Comparison of ENCODE assay signal across 1 cellular context in genomic region chr18:773980-774624, GRCh38.
TF ChIP-seq lines count a peak whose summit lies in the region.

No MANE protein-coding gene starts in this region.

TF ChIP-seq in SK-N-SH, 30 proteins besides CTCF, POLR2A, EP300 and RAD21 (continued from another document):
- TF ChIP-seq, protein P1, sequence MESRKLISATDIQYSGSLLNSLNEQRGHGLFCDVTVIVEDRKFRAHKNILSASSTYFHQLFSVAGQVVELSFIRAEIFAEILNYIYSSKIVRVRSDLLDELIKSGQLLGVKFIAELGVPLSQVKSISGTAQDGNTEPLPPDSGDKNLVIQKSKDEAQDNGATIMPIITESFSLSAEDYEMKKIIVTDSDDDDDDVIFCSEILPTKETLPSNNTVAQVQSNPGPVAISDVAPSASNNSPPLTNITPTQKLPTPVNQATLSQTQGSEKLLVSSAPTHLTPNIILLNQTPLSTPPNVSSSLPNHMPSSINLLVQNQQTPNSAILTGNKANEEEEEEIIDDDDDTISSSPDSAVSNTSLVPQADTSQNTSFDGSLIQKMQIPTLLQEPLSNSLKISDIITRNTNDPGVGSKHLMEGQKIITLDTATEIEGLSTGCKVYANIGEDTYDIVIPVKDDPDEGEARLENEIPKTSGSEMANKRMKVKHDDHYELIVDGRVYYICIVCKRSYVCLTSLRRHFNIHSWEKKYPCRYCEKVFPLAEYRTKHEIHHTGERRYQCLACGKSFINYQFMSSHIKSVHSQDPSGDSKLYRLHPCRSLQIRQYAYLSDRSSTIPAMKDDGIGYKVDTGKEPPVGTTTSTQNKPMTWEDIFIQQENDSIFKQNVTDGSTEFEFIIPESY (IDR thresholded peaks at IDR 0.05; ENCODE audit: borderline replicate concordance, low read depth), result no peak
- TF ChIP-seq NFIC (IDR thresholded peaks at IDR 0.05; ENCODE audit: borderline replicate concordance) (no peak), YY1 (IDR thresholded peaks at IDR 0.05; ENCODE audit: low read depth) (no peak), NRF1 (IDR thresholded peaks at IDR 0.05; ENCODE audit: low read depth, low read length) (no peak), MEF2A (IDR thresholded peaks at IDR 0.05; ENCODE audit: borderline replicate concordance, low read depth) (no peak), TAF1 (IDR thresholded peaks at IDR 0.05; ENCODE audit: borderline replicate concordance, low read depth, low read length) (no peak), RFX5 (IDR thresholded peaks at IDR 0.05; ENCODE audit: low read length) (no peak), CHD2 (IDR thresholded peaks at IDR 0.05; ENCODE audit: low read length, partially characterized antibody) (no peak), JUND (IDR thresholded peaks at IDR 0.05) (no peak), FOSL2 (IDR thresholded peaks at IDR 0.05; ENCODE audit: borderline replicate concordance, low read depth) (no peak), SIN3A (IDR thresholded peaks at IDR 0.05; ENCODE audit: borderline replicate concordance, low read depth, low read length) (no peak), USF1 (IDR thresholded peaks at IDR 0.05; ENCODE audit: borderline replicate concordance, low read depth) (no peak), GATA2 (CRISPR knock-in tag; IDR thresholded peaks at IDR 0.05) (no peak), SMC3 (IDR thresholded peaks at IDR 0.05; ENCODE audit: low read depth, low read length) (no peak), MXI1 (IDR thresholded peaks at IDR 0.05; ENCODE audit: low read depth, low read length) (no peak), TCF12 (IDR thresholded peaks at IDR 0.05) (no peak), FOXM1 (IDR thresholded peaks at IDR 0.05; ENCODE audit: low read depth) (no peak), GABPA (IDR thresholded peaks at IDR 0.05; ENCODE audit: low read depth) (no peak)
- TF ChIP-seq, protein P2, sequence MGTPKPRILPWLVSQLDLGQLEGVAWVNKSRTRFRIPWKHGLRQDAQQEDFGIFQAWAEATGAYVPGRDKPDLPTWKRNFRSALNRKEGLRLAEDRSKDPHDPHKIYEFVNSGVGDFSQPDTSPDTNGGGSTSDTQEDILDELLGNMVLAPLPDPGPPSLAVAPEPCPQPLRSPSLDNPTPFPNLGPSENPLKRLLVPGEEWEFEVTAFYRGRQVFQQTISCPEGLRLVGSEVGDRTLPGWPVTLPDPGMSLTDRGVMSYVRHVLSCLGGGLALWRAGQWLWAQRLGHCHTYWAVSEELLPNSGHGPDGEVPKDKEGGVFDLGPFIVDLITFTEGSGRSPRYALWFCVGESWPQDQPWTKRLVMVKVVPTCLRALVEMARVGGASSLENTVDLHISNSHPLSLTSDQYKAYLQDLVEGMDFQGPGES (IDR thresholded peaks at IDR 0.05; ENCODE audit: low read depth, low read length), result no peak
TF ChIP-seq in SK-N-SH: peak in this region for 0.
